Comparison of ENCODE assay signal across 9 cellular contexts in genomic region chr19:8575467-8575997, GRCh38. TPM values are rescaled to one million over a fixed set of nuclear protein-coding genes. Genes with fewer than 3 reads are reported as not detected.
A peak's percentile ranks its signal among the peaks of the same experiment; 100 is the strongest.
DNase-seq lines count a peak whose midpoint lies in the region; ATAC-seq lines count a peak whose summit lies in the region.
"Had no signal": no experiment of that assay in that cellular context is flagged by ENCODE, and none has a peak within 500 bp of the region (broad histone marks: within the 10 kb centered on the region; RNA-seq: fewer than 3 reads in every experiment).

No MANE protein-coding gene starts in this region.

- POLR2A ChIA-PET in CD4-positive, alpha-beta memory T cell (lab: Charles Lee; ENCODE audit: partially characterized antibody): interaction anchor here (1.1 to 18.1 kb wide), 14 partner anchors 8 to 869 kb away, joined by 3 to 461 read pairs (median 6); partner anchors contain the start of genes HNRNPM and ZNF414
- POLR2A ChIA-PET in naive thymus-derived CD4-positive, alpha-beta T cell (lab: Charles Lee): interaction anchor here (0.7 to 21.7 kb wide), 9 partner anchors 9 to 131 kb away, joined by 3 to 566 read pairs (median 7); partner anchors contain the start of genes HNRNPM and ZNF414

- peak; percentile 61 to 82 (median 72) for DNase-seq in CD4-positive, alpha-beta memory T cell
- peak; percentile 44 for DNase-seq in RPMI7951 (ENCODE audit: low read depth)
- peak in 8 of 9 donors; percentile 40 to 65 (median 52) for DNase-seq in naive thymus-derived CD4-positive, alpha-beta T cell
- DNase-seq in NCI-H526 (lab: John Stamatoyannopoulos, UW): no peak
- DNase-seq in DMS53 (lab: John Stamatoyannopoulos, UW): no peak
- no peak for DNase-seq in NCI-H510A treated with DMSO at 0.1 percent for 48 hours (lab: John Stamatoyannopoulos, UW)
- DNase-seq: SHP77 had no signal

- peaks cover 80% of the 10 kb centered on the region for H3K4me1 ChIP-seq in CD4-positive, alpha-beta memory T cell (ENCODE audit: insufficient read depth, low read length)
- H3K4me1 ChIP-seq in naive thymus-derived CD4-positive, alpha-beta T cell (ENCODE audit: control insufficient read depth in 2 of 2, insufficient read depth in 2 of 2, low read length in 2 of 2): peaks cover 55 to 73% of the 10 kb centered on the region in 2 donors

- peak overlapping the region; percentile 78 to 93 for H3K4me3 ChIP-seq in CD4-positive, alpha-beta memory T cell (ENCODE audit: low read length in 2 of 2)
- peak overlapping the region; percentile 53 for H3K4me3 ChIP-seq in naive thymus-derived CD4-positive, alpha-beta T cell (ENCODE audit: low read length)

- H3K36me3 ChIP-seq in CD4-positive, alpha-beta memory T cell (ENCODE audit: insufficient read depth, low read length): no peaks in the 10 kb centered on the region
- no peaks in the 10 kb centered on the region for H3K36me3 ChIP-seq in naive thymus-derived CD4-positive, alpha-beta T cell (ENCODE audit: control insufficient read depth in 2 of 3, insufficient read depth in 3 of 3, low read length in 3 of 3)

- H3K9me3 Mint-ChIP-seq in CD4-positive, alpha-beta memory T cell: peaks cover 0 to 5% (median 0%) of the 10 kb centered on the region in 8 donors
- H3K9me3 Mint-ChIP-seq in activated naive CD4-positive, alpha-beta T cell treated with anti-CD3 and anti-CD28 coated beads, Interleukin-2, amount 50 U/mL, for 24 hours: no peaks in the 10 kb centered on the region
- H3K9me3 Mint-ChIP-seq in naive thymus-derived CD4-positive, alpha-beta T cell: peaks cover 0 to 9% (median 0%) of the 10 kb centered on the region in 11 donors

- intact Hi-C loops in CD4-positive, alpha-beta memory T cell (cut with micrococcal nuclease): no loop called here
- intact Hi-C loops in naive thymus-derived CD4-positive, alpha-beta T cell (cut with micrococcal nuclease): no loop called here

- H3K4me3 Mint-ChIP-seq in CD4-positive, alpha-beta memory T cell: peak overlapping the region; percentile 91 to 99 (median 98)
- peak overlapping the region; percentile 87 for H3K4me3 Mint-ChIP-seq in activated naive CD4-positive, alpha-beta T cell treated with anti-CD3 and anti-CD28 coated beads, Interleukin-2, amount 50 U/mL, for 24 hours
- H3K4me3 Mint-ChIP-seq in naive thymus-derived CD4-positive, alpha-beta T cell: peak overlapping the region; percentile 80 to 97 (median 84)

- CTCF ChIA-PET in CD4-positive, alpha-beta memory T cell (lab: Charles Lee; ENCODE audit: partially characterized antibody): interaction anchor here (1.1 to 8.8 kb wide), 10 partner anchors 8 to 221 kb away, joined by 3 to 179 read pairs (median 72); partner anchors contain the start of genes MARCHF2, PRAM1 and ZNF414
- CTCF ChIA-PET in naive thymus-derived CD4-positive, alpha-beta T cell (lab: Charles Lee): interaction anchor here (0.6 to 8.3 kb wide), 9 partner anchors 23 to 222 kb away, joined by 3 to 147 read pairs (median 4); partner anchors contain the start of gene ZNF414

- peaks cover 40 to 97% (median 63%) of the 10 kb centered on the region in 4 donors for H3K4me1 Mint-ChIP-seq in CD4-positive, alpha-beta memory T cell
- peaks cover 80% of the 10 kb centered on the region for H3K4me1 Mint-ChIP-seq in activated naive CD4-positive, alpha-beta T cell treated with anti-CD3 and anti-CD28 coated beads, Interleukin-2, amount 50 U/mL, for 24 hours
- H3K4me1 Mint-ChIP-seq in naive thymus-derived CD4-positive, alpha-beta T cell: peaks cover 60 to 81% (median 72%) of the 10 kb centered on the region in 7 donors

- no peaks in the 10 kb centered on the region for H3K27me3 Mint-ChIP-seq in CD4-positive, alpha-beta memory T cell
- H3K27me3 Mint-ChIP-seq in activated naive CD4-positive, alpha-beta T cell treated with anti-CD3 and anti-CD28 coated beads, Interleukin-2, amount 50 U/mL, for 24 hours: no peaks in the 10 kb centered on the region
- H3K27me3 Mint-ChIP-seq in naive thymus-derived CD4-positive, alpha-beta T cell: peaks cover 0 to 3% (median 0%) of the 10 kb centered on the region in 5 donors

- H3K9me3 ChIP-seq in CD4-positive, alpha-beta memory T cell (ENCODE audit: control insufficient read depth in 1 of 2, low read length in 2 of 2): no peaks in the 10 kb centered on the region
- no peaks in the 10 kb centered on the region for H3K9me3 ChIP-seq in naive thymus-derived CD4-positive, alpha-beta T cell (ENCODE audit: control insufficient read depth in 2 of 3, low read length in 3 of 3)

- peak; percentile 46 for ATAC-seq in naive thymus-derived CD4-positive, alpha-beta T cell
- ATAC-seq in HG03439 (IDR thresholded peaks at IDR 0.05; ENCODE audit: unreplicated experiment): no peak

- H3K36me3 Mint-ChIP-seq in CD4-positive, alpha-beta memory T cell: peaks cover 24 to 32% of the 10 kb centered on the region in 2 donors
- H3K36me3 Mint-ChIP-seq in activated naive CD4-positive, alpha-beta T cell treated with anti-CD3 and anti-CD28 coated beads, Interleukin-2, amount 50 U/mL, for 24 hours: no peaks in the 10 kb centered on the region
- peaks cover 0 to 55% (median 0%) of the 10 kb centered on the region in 5 donors for H3K36me3 Mint-ChIP-seq in naive thymus-derived CD4-positive, alpha-beta T cell

- H3K27ac ChIP-seq in CD4-positive, alpha-beta memory T cell (ENCODE audit: low read depth, low read length): peak overlapping the region; percentile 58
- no peak overlapping the region for H3K27ac ChIP-seq in naive thymus-derived CD4-positive, alpha-beta T cell (ENCODE audit: low read depth, low read length)

- peak overlapping the region; percentile 92 to 99 (median 94) for H3K27ac Mint-ChIP-seq in CD4-positive, alpha-beta memory T cell
- H3K27ac Mint-ChIP-seq in activated naive CD4-positive, alpha-beta T cell treated with anti-CD3 and anti-CD28 coated beads, Interleukin-2, amount 50 U/mL, for 24 hours: peak overlapping the region; percentile 80
- peak overlapping the region in 8 of 9 donors; percentile 17 to 98 (median 80) for H3K27ac Mint-ChIP-seq in naive thymus-derived CD4-positive, alpha-beta T cell

- H3K27me3 ChIP-seq in CD4-positive, alpha-beta memory T cell (ENCODE audit: insufficient read depth, low read length): no peaks in the 10 kb centered on the region
- H3K27me3 ChIP-seq in naive thymus-derived CD4-positive, alpha-beta T cell (ENCODE audit: control insufficient read depth in 2 of 2, insufficient read depth in 2 of 2, low read length in 2 of 2): no peaks in the 10 kb centered on the region

RNA-seq across cellular contexts. Expression of gene MYO1F, which starts 1.7 kb away (rescaled TPM):
- total RNA-seq in CD4-positive, alpha-beta memory T cell: 100 to 1,000 TPM; 329 to 359 TPM
- polyA plus RNA-seq in CD4-positive, alpha-beta memory T cell: 100 to 1,000 TPM in 1 of 2 donors, 10 to 100 TPM in 1; 35.9 to 112 TPM
- total RNA-seq in RPMI7951 (2014; rRNA removed; shearing (Covaris generic)): 0.36 and 0.49 TPM in 2 replicates
- total RNA-seq in naive thymus-derived CD4-positive, alpha-beta T cell: 100 to 1,000 TPM in 2 of 5 experiments, 10 to 100 TPM in 3; 25.5 to 472 (median 66.7) TPM
- 1 to 10 TPM in 1 of 2 donors, under 1 TPM in 1; 0.83 to 1.0 TPM for polyA plus RNA-seq in naive thymus-derived CD4-positive, alpha-beta T cell

RNA-seq across cellular contexts. Expression of gene ADAMTS10, which starts 35.0 kb away (rescaled TPM):
- 10 to 100 TPM; 66.0 to 67.2 TPM for total RNA-seq in CD4-positive, alpha-beta memory T cell
- polyA plus RNA-seq in CD4-positive, alpha-beta memory T cell: 1 to 10 TPM in 1 of 2 donors, under 1 TPM in 1; 0.59 to 2.2 TPM
- total RNA-seq in RPMI7951 (2014; rRNA removed; shearing (Covaris generic)): not detected in 2 replicates
- total RNA-seq in naive thymus-derived CD4-positive, alpha-beta T cell: 100 to 1,000 TPM in 1 of 5 experiments, 10 to 100 TPM in 3, 1 to 10 TPM in 1; 8.2 to 102 (median 88.9) TPM
- polyA plus RNA-seq in naive thymus-derived CD4-positive, alpha-beta T cell: 1 to 10 TPM; 1.5 to 3.4 TPM

RNA-seq across cellular contexts. Expression of gene NFILZ, which starts 54.9 kb away (rescaled TPM):
- not detected for total RNA-seq in CD4-positive, alpha-beta memory T cell
- not detected for polyA plus RNA-seq in CD4-positive, alpha-beta memory T cell
- total RNA-seq in RPMI7951 (2014; rRNA removed; shearing (Covaris generic)): not detected in 2 replicates
- not detected for total RNA-seq in naive thymus-derived CD4-positive, alpha-beta T cell
- polyA plus RNA-seq in naive thymus-derived CD4-positive, alpha-beta T cell: not detected

Comparison
In these comparisons a context has a peak if more than half of its experiments do, and no peak if none do; other contexts are left out.
1. DNase-seq: peak in CD4-positive, alpha-beta memory T cell (5 of 5), RPMI7951 (single experiment) and naive thymus-derived CD4-positive, alpha-beta T cell (8 of 9); none in NCI-H526 (0 of 2), DMS53 (single experiment) and NCI-H510A treated with DMSO at 0.1 percent for 48 hours (single experiment).
2. RNA of gene MYO1F, which starts 1.7 kb away (total RNA-seq): 329 to 359 TPM in CD4-positive, alpha-beta memory T cell and 25.5 to 472 TPM in naive thymus-derived CD4-positive, alpha-beta T cell; 0.36 to 0.49 TPM in RPMI7951; every median in the first group is over 10 times any median in the second.
3. Peak in every context shown above with its lines, with median percentiles within 50 percentile points of each other: H3K27ac Mint-ChIP-seq and H3K4me3 Mint-ChIP-seq.